8 cellular contexts compared by ENCODE assay signal in the genomic region with DNA sequence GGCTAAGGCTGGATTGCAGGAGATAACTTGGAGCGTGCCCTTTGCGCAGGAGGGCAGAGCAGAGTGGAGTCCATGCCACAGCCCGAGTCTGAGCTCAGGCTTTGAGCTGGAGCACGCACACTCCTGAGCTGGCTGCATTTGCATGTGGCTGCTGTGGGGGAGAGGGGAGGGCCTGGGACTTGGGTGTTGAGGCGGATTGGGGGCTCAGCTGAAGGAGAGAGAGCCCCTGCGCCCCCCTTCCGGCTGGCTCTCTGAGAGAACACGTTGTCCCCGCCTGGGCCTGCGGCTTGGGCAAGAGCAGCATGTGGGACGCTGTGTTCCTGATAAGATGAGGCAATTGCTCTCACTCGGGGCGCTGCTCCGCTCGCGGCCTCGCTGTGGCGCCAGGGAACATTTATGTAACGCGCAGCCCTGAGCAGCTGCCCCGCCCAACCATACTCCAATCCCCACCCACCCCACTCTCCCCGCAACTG. TPM values are rescaled to one million over a fixed set of nuclear protein-coding genes. Genes with fewer than 3 reads are reported as not detected.
DNase-seq lines count a peak whose midpoint lies in the region; ATAC-seq and TF ChIP-seq lines count a peak whose summit lies in the region.

No MANE protein-coding gene starts in this region.

- peaks cover 85% of the 10 kb centered on the region for H3K4me1 ChIP-seq in OCI-LY1 (ENCODE audit: insufficient read depth, low read length, severe bottlenecking)
- H3K4me1 ChIP-seq in subcutaneous abdominal adipose tissue (ENCODE audit: control insufficient read depth in 5 of 5, insufficient read depth in 5 of 5, low read length in 5 of 5): peaks cover 33 to 75% (median 71%) of the 10 kb centered on the region in 5 donors

- peak overlapping the region; percentile 77 for H3K4me2 ChIP-seq in OCI-LY1 (ENCODE audit: low read length)

- peak; percentile 53 for ATAC-seq in HG02759 (IDR thresholded peaks at IDR 0.05; ENCODE audit: unreplicated experiment)

- H3K27ac ChIP-seq in OCI-LY1 (ENCODE audit: low read depth, low read length, poor library complexity, severe bottlenecking): peak overlapping the region; percentile 98
- peak overlapping the region; percentile 84 for H3K27ac ChIP-seq in subcutaneous abdominal adipose tissue (ENCODE audit: low read depth, low read length)

- H3K4me3 ChIP-seq in OCI-LY1 (ENCODE audit: low read depth, low read length, poor library complexity, severe bottlenecking): peak overlapping the region; percentile 54
- H3K4me3 ChIP-seq in fibroblast of the aortic adventitia (ENCODE audit: low read depth, low read length): peak overlapping the region; percentile 22
- peak overlapping the region in 2 of 5 donors; percentile 36 to 54 for H3K4me3 ChIP-seq in subcutaneous abdominal adipose tissue (ENCODE audit: low read depth in 1 of 5, low read length in 5 of 5)

- DNase-seq in GM03348 (ENCODE audit: low spot score): peak; percentile 93
- peak; percentile 69 for DNase-seq in activated T-helper 9 cell treated with anti-CD3 and anti-CD28 coated beads, Interleukin-2, amount 50 U/mL, for 16 hours (ENCODE audit: low read depth)
- peak; percentile 84 for DNase-seq in fibroblast of the aortic adventitia (ENCODE audit: low read depth)
- DNase-seq in non-pigmented ciliary epithelial cell (ENCODE audit: low read depth): peak; percentile 53
- no peak for DNase-seq in SHP77 treated with DMSO at 0.1 percent for 48 hours (lab: John Stamatoyannopoulos, UW)

- no peaks in the 10 kb centered on the region for H4K20me1 ChIP-seq in OCI-LY1 (ENCODE audit: insufficient read depth, low read length)

- H3K9me2 ChIP-seq in OCI-LY1 (ENCODE audit: low read depth, low read length): no peaks in the 10 kb centered on the region

- H3F3A ChIP-seq in OCI-LY1 (ENCODE audit: insufficient read depth, low read length): 0 out of 2 replicates have a peak, but pooled peaks cover 4% of the 10 kb centered on the region

- H3K9me3 ChIP-seq in OCI-LY1 (ENCODE audit: low read length): no peaks in the 10 kb centered on the region
- H3K9me3 ChIP-seq in subcutaneous abdominal adipose tissue (ENCODE audit: control insufficient read depth in 5 of 5, low read length in 5 of 5): peaks cover 0 to 4% (median 0%) of the 10 kb centered on the region in 5 donors

- H3K79me2 ChIP-seq in OCI-LY1 (ENCODE audit: insufficient read depth, low read length): peaks cover 71% of the 10 kb centered on the region

- H3K36me3 ChIP-seq in OCI-LY1 (ENCODE audit: insufficient read depth, low read length): peaks cover 15% of the 10 kb centered on the region
- H3K36me3 ChIP-seq in subcutaneous abdominal adipose tissue (ENCODE audit: control insufficient read depth in 5 of 5, insufficient read depth in 5 of 5, low read length in 5 of 5): peaks cover 0 to 2% (median 0%) of the 10 kb centered on the region in 5 donors

- H3K9ac ChIP-seq in OCI-LY1 (ENCODE audit: low read length) (peak overlapping the region; percentile 71; the same call in 1 of the 2 replicates), subcutaneous abdominal adipose tissue (ENCODE audit: low read length in 5 of 5) (no peak overlapping the region)

- peak; percentile 36 for TF ChIP-seq CTCF in OCI-LY1 (IDR thresholded peaks at IDR 0.05; ENCODE audit: low read length)
- peak; percentile 60 for TF ChIP-seq CTCF in fibroblast of the aortic adventitia (IDR thresholded peaks at IDR 0.05; ENCODE audit: insufficient read depth, low read length)

- H3K27me3 ChIP-seq in OCI-LY1 (ENCODE audit: insufficient read depth, low read length): no peaks in the 10 kb centered on the region
- no peaks in the 10 kb centered on the region for H3K27me3 ChIP-seq in subcutaneous abdominal adipose tissue (ENCODE audit: control insufficient read depth in 5 of 5, insufficient read depth in 4 of 5, low read length in 5 of 5)

- no peak overlapping the region for H2AFZ ChIP-seq in OCI-LY1 (ENCODE audit: low read length)

RNA-seq across cellular contexts. Expression of a gene that starts 39.1 kb away (rescaled TPM):
- 17.4 and 40.4 TPM in 2 replicates for total RNA-seq in fibroblast of the aortic adventitia (ENCODE audit: low replicate concordance)
